ENCODE assay signal across 2 cellular contexts in genomic region chr4:188680004-188680666, GRCh38.
TF ChIP-seq lines count a peak whose summit lies in the region.

No MANE protein-coding gene starts in this region.

TF ChIP-seq in IMR-90, 13 proteins besides CTCF, POLR2A, EP300 and RAD21:
- TF ChIP-seq CHD1 (IDR thresholded peaks at IDR 0.05; ENCODE audit: low read depth, low read length) (no peak), MAZ (IDR thresholded peaks at IDR 0.05; ENCODE audit: borderline replicate concordance, low read depth, low read length) (no peak), RCOR1 (IDR thresholded peaks at IDR 0.05; ENCODE audit: insufficient replicate concordance, low read length) (no peak), NFE2L2 (IDR thresholded peaks at IDR 0.05; ENCODE audit: low read depth, low read length) (no peak), MXI1 (IDR thresholded peaks at IDR 0.05; ENCODE audit: borderline replicate concordance, low read depth, low read length) (no peak), USF2 (IDR thresholded peaks at IDR 0.05; ENCODE audit: low read depth, low read length) (no peak), MAFK (IDR thresholded peaks at IDR 0.05; ENCODE audit: low read depth, low read length) (no peak), CEBPB (IDR thresholded peaks at IDR 0.05; ENCODE audit: low read depth, low read length) (no peak), ELK1 (IDR thresholded peaks at IDR 0.05; ENCODE audit: borderline replicate concordance, low read depth, low read length) (no peak)

TF ChIP-seq in H1, 55 proteins besides CTCF, POLR2A, EP300 and RAD21:
- TF ChIP-seq MAFK (IDR thresholded peaks at IDR 0.05; ENCODE audit: low read depth, low read length) (no peak), TAF7 (optimal IDR thresholded peaks at IDR 0.05; ENCODE audit: borderline replicate concordance, low read depth, low read length) (peak; percentile 16), SP1 (IDR thresholded peaks at IDR 0.05; ENCODE audit: low read depth, low read length) (no peak)
